ENCODE assay signal across 10 cellular contexts in genomic region chr12:101793401-101793800, GRCh38. TPM values are rescaled to one million over a fixed set of nuclear protein-coding genes. Genes with fewer than 3 reads are reported as not detected.
DNase-seq lines count a peak whose midpoint lies in the region; ATAC-seq and TF ChIP-seq lines count a peak whose summit lies in the region.
"Had no signal": no experiment of that assay in that cellular context is flagged by ENCODE, and none has a peak within 500 bp of the region (broad histone marks: within the 10 kb centered on the region; RNA-seq: fewer than 3 reads in every experiment).

No MANE protein-coding gene starts in this region.

- peak; percentile 39 for DNase-seq in GM10266 (ENCODE audit: extremely low spot score)
- DNase-seq in SK-MEL-5 (ENCODE audit: low read depth, low spot score): peak; percentile 95
- peak; percentile 77 for DNase-seq in kidney epithelial cell (ENCODE audit: low read depth)
- no peak for DNase-seq in NCI-H187 (lab: John Stamatoyannopoulos, UW)
- DNase-seq in pons (ENCODE audit: low spot score): no peak
- DNase-seq in NCI-H510A treated with DMSO at 0.1 percent for 48 hours (lab: John Stamatoyannopoulos, UW): no peak
- no peak for DNase-seq in H7
- DNase-seq: activated naive CD4-positive, alpha-beta T cell treated with Interleukin-2 at 50 U/mL for 16 hours; mesendoderm had no signal

- H3K27me3 ChIP-seq in kidney epithelial cell (ENCODE audit: control insufficient read depth, insufficient read depth, low read length) (no peaks in the 10 kb centered on the region), H7 (ENCODE audit: control insufficient read depth, insufficient read depth, low read length) (no peaks in the 10 kb centered on the region)

- in situ Hi-C loops in SK-MEL-5 (cut with HindIII; ENCODE audit: low pct_unique_long_range_greater_than_20kb, low sequenced_read_pairs): no loop called here

- ATAC-seq in GM21619 (IDR thresholded peaks at IDR 0.05; ENCODE audit: unreplicated experiment): peak; percentile 75

- no peak overlapping the region for H3K4me3 ChIP-seq in kidney epithelial cell (ENCODE audit: low read depth, low read length)
- no peak overlapping the region for H3K4me3 ChIP-seq in H7 (ENCODE audit: insufficient read depth, low read depth, low read length)

- H3K36me3 ChIP-seq in kidney epithelial cell (ENCODE audit: control insufficient read depth, insufficient read depth, low read length) (no peaks in the 10 kb centered on the region), H7 (replicated peaks; ENCODE audit: control insufficient read depth, insufficient read depth, low read length) (no peaks in the 10 kb centered on the region; the same call in none of the 2 replicates)

- TF ChIP-seq CTCF in GM10266 (IDR thresholded peaks at IDR 0.05; ENCODE audit: control insufficient read depth, insufficient read depth, low read depth, missing control alignments): no peak
- TF ChIP-seq CTCF in kidney epithelial cell (IDR thresholded peaks at IDR 0.05; ENCODE audit: insufficient read depth, low read length, poor library complexity, severe bottlenecking): no peak

RNA-seq across cellular contexts. Expression of gene GNPTAB, which starts 37.4 kb away (rescaled TPM):
- 108 and 110 TPM in 2 replicates for total RNA-seq in SK-MEL-5 (2014; rRNA removed; shearing (Covaris generic))
- polyA plus RNA-seq in SK-MEL-5 (2015; cell fraction: cytosol; rRNA removed): 122 and 159 TPM in 2 replicates
- polyA plus RNA-seq in SK-MEL-5 (2015; cell fraction: nucleus; rRNA removed): 88.1 and 125 TPM in 2 replicates
- total RNA-seq in kidney epithelial cell: 24.9 and 26.5 TPM in 2 replicates
- 13.9 and 23.7 TPM in 2 replicates for total RNA-seq in H7 (2014; rRNA removed; shearing (Covaris generic))

RNA-seq across cellular contexts. Expression of gene SYCP3, which starts 54.1 kb away (rescaled TPM):
- total RNA-seq in SK-MEL-5 (2014; rRNA removed; shearing (Covaris generic)): 0.29 and 0.63 TPM in 2 replicates
- polyA plus RNA-seq in SK-MEL-5 (2015; cell fraction: cytosol; rRNA removed): 0.10 TPM in 1 of 2 replicates, not detected in the other
- polyA plus RNA-seq in SK-MEL-5 (2015; cell fraction: nucleus; rRNA removed): 0.39 and 2.6 TPM in 2 replicates
- total RNA-seq in kidney epithelial cell: 0.07 TPM in 1 of 2 replicates, not detected in the other
- not detected in 2 replicates for total RNA-seq in H7 (2014; rRNA removed; shearing (Covaris generic))

Comparison
In these comparisons a context has a peak if more than half of its experiments do, and no peak if none do; other contexts are left out.
1. DNase-seq: peak in GM10266 (single experiment), SK-MEL-5 (single experiment) and kidney epithelial cell (single experiment); none in NCI-H187 (0 of 2), pons (single experiment), NCI-H510A treated with DMSO at 0.1 percent for 48 hours (single experiment) and H7 (single experiment).